Comparison of ENCODE assay signal across 24 cellular contexts in genomic region chr6:80465513-80465912, GRCh38.
"Had no signal": no experiment of that assay in that cellular context is flagged by ENCODE, and none has a peak within 500 bp of the region (broad histone marks: within the 10 kb centered on the region; RNA-seq: fewer than 3 reads in every experiment).

No MANE protein-coding gene starts in this region.

- H3K27me3 ChIP-seq: left lung, ovary, sigmoid colon, spleen, suprapubic skin, tibial artery, upper lobe of right lung had no signal

- H3K4me1 ChIP-seq: left lung, sigmoid colon, spleen, suprapubic skin, tibial artery, upper lobe of right lung had no signal

- H3K4me3 Mint-ChIP-seq: mesothelial cell of epicardium; naive B cell; natural killer cell; nephron progenitor cell; stimulated activated effector memory CD8-positive, alpha-beta T cell treated with anti-CD3 and anti-CD28 coated beads, Interleukin-12 subunit alpha, Interleukin-12 subunit beta, amount 100 ng/mL, for 72 hours; stimulated activated naive CD8-positive, alpha-beta T cell treated with anti-CD3 and anti-CD28 coated beads, Interleukin-15, Interleukin-2, amounts not matched to agents 100 ng/mL and 50 ng/mL, for 24 hours had no signal

- H3K27ac Mint-ChIP-seq: mesothelial cell of epicardium; naive B cell; natural killer cell; nephron progenitor cell; progenitor cell of endocrine pancreas; stimulated activated effector memory CD8-positive, alpha-beta T cell treated with anti-CD3 and anti-CD28 coated beads, Interleukin-12 subunit alpha, Interleukin-12 subunit beta, amount 100 ng/mL, for 72 hours; stimulated activated naive CD8-positive, alpha-beta T cell treated with anti-CD3 and anti-CD28 coated beads, Interleukin-15, Interleukin-2, amounts not matched to agents 100 ng/mL and 50 ng/mL, for 24 hours had no signal

- H3K27ac ChIP-seq: left lung, ovary, sigmoid colon, spleen, suprapubic skin, thoracic aorta, tibial artery, upper lobe of right lung had no signal

- DNase-seq: hippocampal formation; kidney glomerular epithelial cell; left cardiac atrium; left lung; naive B cell; natural killer cell; nephron progenitor cell; ovary; right cardiac atrium; sigmoid colon; small intestine; spleen; stimulated activated CD4-positive, alpha-beta T cell treated with anti-CD3 and anti-CD28 coated beads, Interleukin-4, amount 100 ng/mL, for 24 hours; stimulated activated naive CD4-positive, alpha-beta T cell; tibial artery; trophoblast cell; upper lobe of right lung had no signal

- H3K36me3 Mint-ChIP-seq: mesothelial cell of epicardium; naive B cell; stimulated activated effector memory CD8-positive, alpha-beta T cell treated with anti-CD3 and anti-CD28 coated beads, Interleukin-12 subunit alpha, Interleukin-12 subunit beta, amount 100 ng/mL, for 72 hours had no signal

- H3K27me3 Mint-ChIP-seq: naive B cell; progenitor cell of endocrine pancreas; stimulated activated naive CD8-positive, alpha-beta T cell treated with anti-CD3 and anti-CD28 coated beads, Interleukin-15, Interleukin-2, amounts not matched to agents 100 ng/mL and 50 ng/mL, for 24 hours had no signal

- ATAC-seq: left cardiac atrium; left lung; natural killer cell; right cardiac atrium; stimulated activated effector memory CD8-positive, alpha-beta T cell treated with anti-CD3 and anti-CD28 coated beads, Interleukin-12 subunit alpha, Interleukin-12 subunit beta, amount 100 ng/mL, for 72 hours; upper lobe of right lung had no signal

- H3K4me1 Mint-ChIP-seq: naive B cell; natural killer cell; stimulated activated effector memory CD8-positive, alpha-beta T cell treated with anti-CD3 and anti-CD28 coated beads, Interleukin-12 subunit alpha, Interleukin-12 subunit beta, amount 100 ng/mL, for 72 hours had no signal

- H3K36me3 ChIP-seq: left lung, ovary, sigmoid colon, spleen, suprapubic skin, thoracic aorta, tibial artery, upper lobe of right lung had no signal

- H3K4me3 ChIP-seq: left lung, lung, ovary, sigmoid colon, spleen, suprapubic skin, thoracic aorta, tibial artery, upper lobe of right lung had no signal

- H3K9me3 ChIP-seq: left lung, ovary, sigmoid colon, spleen, suprapubic skin, thoracic aorta, tibial artery, upper lobe of right lung had no signal

- H3K9me3 Mint-ChIP-seq: naive B cell; nephron progenitor cell; stimulated activated effector memory CD8-positive, alpha-beta T cell treated with anti-CD3 and anti-CD28 coated beads, Interleukin-12 subunit alpha, Interleukin-12 subunit beta, amount 100 ng/mL, for 72 hours; stimulated activated naive CD8-positive, alpha-beta T cell treated with anti-CD3 and anti-CD28 coated beads, Interleukin-15, Interleukin-2, amounts not matched to agents 100 ng/mL and 50 ng/mL, for 24 hours had no signal
